In the genomic region with DNA sequence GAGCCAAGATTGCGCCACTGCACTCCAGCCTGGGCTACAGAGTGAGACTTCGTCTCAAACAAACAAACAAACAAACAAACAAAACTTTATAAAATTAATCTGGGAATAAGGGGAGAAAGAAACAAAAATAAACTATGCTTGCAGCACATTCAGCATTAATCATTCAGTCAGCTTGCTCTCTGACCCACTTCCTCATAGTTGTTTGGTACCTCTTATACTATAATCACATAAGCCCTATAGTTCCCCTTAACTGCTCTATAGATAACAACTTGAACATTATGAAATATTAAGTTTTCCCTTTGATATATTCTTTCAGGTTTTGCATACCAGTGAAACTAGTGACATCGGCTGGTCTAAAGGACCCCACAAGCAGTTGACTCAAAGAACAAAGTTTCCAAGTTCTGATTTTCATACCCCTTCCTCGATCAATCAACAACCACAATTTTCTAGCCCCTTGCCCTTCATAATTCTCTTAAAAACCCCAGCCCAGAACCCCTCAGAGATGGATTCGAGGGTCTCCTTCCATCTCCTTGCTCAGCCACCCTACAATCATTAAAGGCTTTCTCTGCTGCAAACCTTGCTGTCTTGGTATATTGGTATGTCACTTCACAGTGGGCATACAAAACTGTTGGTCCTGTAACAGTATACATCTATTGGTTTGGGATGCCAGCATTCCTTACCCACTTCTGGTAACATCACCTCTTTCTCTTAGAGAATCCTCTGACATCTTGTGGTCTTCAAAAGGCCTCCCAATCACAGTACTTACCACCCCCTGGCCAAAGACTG, we compare ENCODE assay signal across 26 cellular contexts. TPM values are rescaled to one million over a fixed set of nuclear protein-coding genes. Genes with fewer than 3 reads are reported as not detected.
"Had no signal": no experiment of that assay in that cellular context is flagged by ENCODE, and none has a peak within 500 bp of the region (broad histone marks: within the 10 kb centered on the region; RNA-seq: fewer than 3 reads in every experiment).

No MANE protein-coding gene starts in this region.

- H3K27me3 ChIP-seq: breast epithelium, colonic mucosa, dorsolateral prefrontal cortex, esophagus squamous epithelium, left lung, transverse colon had no signal

- ATAC-seq: activated T-helper 17 cell treated with anti-CD3 and anti-CD28 coated beads, Interleukin-2, amount 50 U/mL, for 72 hours; effector memory CD8-positive, alpha-beta T cell; gastrocnemius medialis; left lung; sciatic nerve; stimulated activated memory B cell treated with anti-CD40 and anti-IgM and Interleukin-4, amounts not matched to agents 10 μg/mL and 1 μg/mL and 100 μg/mL, for 72 hours had no signal

- H3K27ac Mint-ChIP-seq: activated naive CD8-positive, alpha-beta T cell treated with anti-CD3 and anti-CD28 coated beads for 36 hours; activated T-cell treated with anti-CD3 and anti-CD28 coated beads, Interleukin-2, amount 50 U/mL, for 24 hours; activated T-helper 17 cell treated with anti-CD3 and anti-CD28 coated beads, Interleukin-2, amount 50 U/mL, for 72 hours; effector memory CD8-positive, alpha-beta T cell; naive B cell; stimulated activated memory B cell treated with anti-CD40 and anti-IgM and Interleukin-4, amounts not matched to agents 10 μg/mL and 1 μg/mL and 100 μg/mL, for 72 hours had no signal

- H3K4me3 Mint-ChIP-seq: activated naive CD8-positive, alpha-beta T cell treated with anti-CD3 and anti-CD28 coated beads for 36 hours; activated T-cell treated with anti-CD3 and anti-CD28 coated beads, Interleukin-2, amount 50 U/mL, for 24 hours; activated T-helper 17 cell treated with anti-CD3 and anti-CD28 coated beads, Interleukin-2, amount 50 U/mL, for 72 hours; effector memory CD8-positive, alpha-beta T cell; naive B cell; neural crest cell; stimulated activated memory B cell treated with anti-CD40 and anti-IgM and Interleukin-4, amounts not matched to agents 10 μg/mL and 1 μg/mL and 100 μg/mL, for 72 hours had no signal

- H3K36me3 Mint-ChIP-seq: activated naive CD8-positive, alpha-beta T cell treated with anti-CD3 and anti-CD28 coated beads for 36 hours had no signal

- H3K4me2 ChIP-seq: smooth muscle cell had no signal

- H3K4me1 ChIP-seq: breast epithelium, colonic mucosa, gastrocnemius medialis, left lung had no signal

- H3K27me3 Mint-ChIP-seq: activated naive CD8-positive, alpha-beta T cell treated with anti-CD3 and anti-CD28 coated beads for 36 hours; stimulated activated memory B cell treated with anti-CD40 and anti-IgM and Interleukin-4, amounts not matched to agents 10 μg/mL and 1 μg/mL and 100 μg/mL, for 72 hours had no signal

- DNase-seq: activated CD4-positive, alpha-beta T cell treated with anti-CD3 and anti-CD28 coated beads, Interleukin-2, amount 50 U/mL, for 4 hours; activated CD8-positive, alpha-beta memory T cell treated with anti-CD3 and anti-CD28 coated beads for 24 hours; activated CD8-positive, alpha-beta memory T cell treated with anti-CD3 and anti-CD28 coated beads, Interleukin-2, amount 50 U/mL, for 4 hours; activated naive CD4-positive, alpha-beta T cell; activated naive CD8-positive, alpha-beta T cell treated with anti-CD3 and anti-CD28 coated beads for 36 hours; activated T-cell treated with anti-CD3 and anti-CD28 coated beads, Interleukin-2, amount 50 U/mL, for 24 hours; colonic mucosa; dorsolateral prefrontal cortex; effector memory CD8-positive, alpha-beta T cell; esophagus squamous epithelium; gastrocnemius medialis; hippocampal formation; left lung; naive B cell; occipital lobe; stimulated activated CD4-positive, alpha-beta T cell treated with anti-CD3 and anti-CD28 coated beads, Interleukin-15, amount 100 ng/mL, for 24 hours; transverse colon had no signal

- H3K4me3 ChIP-seq: breast epithelium, colonic mucosa, dorsolateral prefrontal cortex, esophagus squamous epithelium, gastrocnemius medialis, left lung, lung, smooth muscle cell, transverse colon had no signal

- H3K36me3 ChIP-seq: breast epithelium, colonic mucosa, esophagus squamous epithelium, gastrocnemius medialis, left lung, transverse colon had no signal

- H3K4me1 Mint-ChIP-seq: neural crest cell had no signal

- H3K27ac ChIP-seq: breast epithelium, colonic mucosa, dorsolateral prefrontal cortex, esophagus squamous epithelium, gastrocnemius medialis, left lung, transverse colon had no signal

RNA-seq across cellular contexts. Expression of a gene that starts 26.4 kb away (rescaled TPM):
- total RNA-seq: activated naive CD8-positive, alpha-beta T cell treated with anti-CD3 and anti-CD28 coated beads for 36 hours; activated T-helper 17 cell treated with anti-CD3 and anti-CD28 coated beads, Interleukin-2, amount 50 U/mL, for 72 hours; astrocyte; gastrocnemius medialis; mesenteric fat pad; neural crest cell; sciatic nerve had no signal
- polyA plus RNA-seq: smooth muscle cell had no signal
